Comparison of ENCODE assay signal across 8 cellular contexts in the genomic region with DNA sequence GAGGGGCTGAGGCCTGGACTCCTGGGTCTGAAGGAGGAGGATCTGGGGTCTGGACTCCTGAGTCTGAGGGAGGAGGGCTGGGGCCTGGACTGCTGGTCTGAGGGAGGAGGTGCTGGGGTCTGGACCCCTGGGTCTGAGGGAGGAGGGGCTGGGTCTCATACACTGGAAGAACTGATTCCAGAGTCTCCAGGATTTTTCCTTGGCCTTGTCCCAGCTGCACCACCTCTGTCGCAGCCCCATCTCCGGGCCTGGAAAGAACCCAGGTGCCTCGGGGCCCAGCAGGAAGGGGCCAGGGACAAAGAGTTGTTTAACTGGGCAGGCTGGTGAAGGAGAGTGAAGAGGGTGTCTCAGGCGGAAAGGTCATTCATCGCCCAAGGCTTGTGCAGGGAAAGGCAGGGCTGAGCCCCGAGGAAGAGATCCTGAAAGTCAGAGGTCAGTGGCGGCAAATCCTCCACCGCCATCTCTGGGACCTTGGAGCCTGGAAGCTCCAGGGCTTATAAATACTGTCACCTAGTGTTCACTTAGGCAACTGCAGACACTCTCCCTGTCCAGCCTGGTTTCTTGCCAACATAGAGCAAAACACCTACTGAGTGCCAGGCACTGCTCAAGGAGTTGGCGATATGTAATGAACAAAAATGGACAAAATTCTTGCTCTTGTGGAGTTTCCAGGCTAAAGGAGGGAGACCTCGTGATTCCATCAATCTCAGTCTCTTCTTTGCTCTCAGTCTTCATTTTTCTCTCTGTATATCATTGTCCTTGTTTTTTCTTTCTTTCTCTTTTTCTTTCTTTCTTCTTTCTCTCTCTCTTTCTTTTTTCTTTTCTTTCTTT. TPM values are rescaled to one million over a fixed set of nuclear protein-coding genes. Genes with fewer than 3 reads are reported as not detected.
DNase-seq lines count a peak whose midpoint lies in the region; ATAC-seq and TF ChIP-seq lines count a peak whose summit lies in the region.

No MANE protein-coding gene starts in this region.

- BruUV-seq in Panc1 (replicated peaks; lab: Mats Ljungman, UMichigan), result no TSS peak

- in situ Hi-C loops in KBM-7 (cut with MboI; ENCODE audit: low pct_unique_long_range_greater_than_20kb, low sequenced_read_pairs), result no loop called here
- in situ Hi-C loops in Panc1 (cut with HindIII; ENCODE audit: low pct_unique_long_range_greater_than_20kb, low sequenced_read_pairs), result no loop called here

- TF ChIP-seq POLR2A in gastroesophageal sphincter (IDR thresholded peaks at IDR 0.05) (no peak), ovary (IDR thresholded peaks at IDR 0.05) (no peak)

- H3K27me3 Mint-ChIP-seq in activated naive CD4-positive, alpha-beta T cell treated with anti-CD3 and anti-CD28 coated beads, Interleukin-2, amount 10 ng/mL, durations not matched to agents 7 days and 5 days, result peaks cover 6% of the 10 kb centered on the region

- POLR2A ChIA-PET in Panc1 (lab: Charles Lee), result no interaction called here

- H3K4me3 ChIP-seq in Panc1 (ENCODE audit: low read depth in 2 of 2, low read length in 2 of 2) (no peak overlapping the region; a peak in 1 of 4 replicates), gastroesophageal sphincter (no peak overlapping the region), ovary (no peak overlapping the region)

- H3K36me3 ChIP-seq in Panc1 (ENCODE audit: control insufficient read depth, insufficient read depth, low read length) (no peaks in the 10 kb centered on the region; the same call in 1 of the 2 replicates), gastroesophageal sphincter (no peaks in the 10 kb centered on the region), ovary (no peaks in the 10 kb centered on the region)

- ATAC-seq in Panc1, result peak; percentile 72
- ATAC-seq in gastroesophageal sphincter, result peak; percentile 65
- no peak for ATAC-seq in HG03139 (IDR thresholded peaks at IDR 0.05; ENCODE audit: unreplicated experiment)

- CTCF ChIA-PET in Panc1 (lab: Charles Lee), result interaction anchor here (0.7 to 1.5 kb wide), 2 partner anchors 30 to 40 kb away, joined by 3 to 5 read pairs; a partner anchor contains a TSS
- CTCF ChIA-PET in activated naive CD4-positive, alpha-beta T cell treated with anti-CD3 and anti-CD28 coated beads, Interleukin-2, amount 10 ng/mL, durations not matched to agents 7 days and 5 days (lab: Charles Lee), result interaction anchor here (0.6 to 11.0 kb wide), 9 partner anchors 9 to 191 kb away, joined by 3 to 162 read pairs (median 4); no protein-coding TSS in a partner anchor

- H3K9me3 Mint-ChIP-seq in activated naive CD4-positive, alpha-beta T cell treated with anti-CD3 and anti-CD28 coated beads, Interleukin-2, amount 10 ng/mL, durations not matched to agents 7 days and 5 days, result no peaks in the 10 kb centered on the region

- peaks cover 47% of the 10 kb centered on the region for H3K4me1 Mint-ChIP-seq in activated naive CD4-positive, alpha-beta T cell treated with anti-CD3 and anti-CD28 coated beads, Interleukin-2, amount 10 ng/mL, durations not matched to agents 7 days and 5 days

- 0 to 7% methylated on average over 2 to 3 of the region's 10 CpGs for WGBS in gastroesophageal sphincter (ENCODE audit: low coverage in 1 of 2), 2 donors
- 8 to 11% (median 10%) methylated on average over 10 of the region's 10 CpGs for WGBS in ovary, 3 donors

- TF ChIP-seq CTCF in Panc1 (IDR thresholded peaks at IDR 0.05) (peak; percentile 97), gastroesophageal sphincter (IDR thresholded peaks at IDR 0.05) (peak in 3 of 4 experiments; percentile 92 to 96 (median 92)), ovary (IDR thresholded peaks at IDR 0.05) (peak; percentile 50 to 67 (median 66))

- H3K27ac ChIP-seq in Panc1 (ENCODE audit: low read length) (peak overlapping the region; percentile 98), gastroesophageal sphincter (peak overlapping the region in 2 of 4 donors; percentile 20 to 66), ovary (no peak overlapping the region)

- H3K4me1 ChIP-seq in Panc1 (ENCODE audit: control insufficient read depth, insufficient read depth, low read length) (peaks cover 39% of the 10 kb centered on the region), gastroesophageal sphincter (peaks cover 0 to 12% (median 10%) of the 10 kb centered on the region in 3 donors), ovary (ENCODE audit: insufficient read depth) (no peaks in the 10 kb centered on the region)

- H3K27me3 ChIP-seq in Panc1 (ENCODE audit: control insufficient read depth, insufficient read depth, low read length) (no peaks in the 10 kb centered on the region), gastroesophageal sphincter (peaks cover 47% of the 10 kb centered on the region), ovary (no peaks in the 10 kb centered on the region)

- no peaks in the 10 kb centered on the region for H3K9me3 ChIP-seq in Panc1 (ENCODE audit: control insufficient read depth, insufficient read depth, low read depth, low read length)
- no peaks in the 10 kb centered on the region for H3K9me3 ChIP-seq in gastroesophageal sphincter
- no peaks in the 10 kb centered on the region for H3K9me3 ChIP-seq in ovary

- intact Hi-C loops in Panc1 (cut with micrococcal nuclease; ENCODE audit: unreplicated experiment), result no loop called here
- intact Hi-C loops in ovary (cut with DNase I), result loop anchor here in 1 of 4 donors (5.0 kb wide), 1 partner anchor 38 kb away; no protein-coding TSS in a partner anchor

- peak overlapping the region; percentile 2 for H3K4me3 Mint-ChIP-seq in activated naive CD4-positive, alpha-beta T cell treated with anti-CD3 and anti-CD28 coated beads, Interleukin-2, amount 10 ng/mL, durations not matched to agents 7 days and 5 days

- TF ChIP-seq EP300 in gastroesophageal sphincter (IDR thresholded peaks at IDR 0.05), result no peak
- no peak for TF ChIP-seq EP300 in ovary (IDR thresholded peaks at IDR 0.05)

- peak; percentile 66 for DNase-seq in stimulated activated CD4-positive, alpha-beta T cell treated with anti-CD3 and anti-CD28 coated beads, Interleukin-15, amount 100 ng/mL, for 24 hours
- DNase-seq in stimulated activated CD4-positive, alpha-beta T cell treated with anti-CD3 and anti-CD28 coated beads, Interleukin-4, amount 100 ng/mL, for 1 hour, result no peak
- peak; percentile 82 for DNase-seq in KBM-7
- DNase-seq in Panc1 (ENCODE audit: low read depth, low spot score), result peak; percentile 80
- peak; percentile 65 for DNase-seq in activated naive CD4-positive, alpha-beta T cell treated with anti-CD3 and anti-CD28 coated beads, Interleukin-2, amount 10 ng/mL, durations not matched to agents 7 days and 5 days
- peak in 1 of 5 donors; percentile 38 for DNase-seq in ovary

- no peaks in the 10 kb centered on the region for H3K36me3 Mint-ChIP-seq in activated naive CD4-positive, alpha-beta T cell treated with anti-CD3 and anti-CD28 coated beads, Interleukin-2, amount 10 ng/mL, durations not matched to agents 7 days and 5 days

- H3K27ac Mint-ChIP-seq in activated naive CD4-positive, alpha-beta T cell treated with anti-CD3 and anti-CD28 coated beads, Interleukin-2, amount 10 ng/mL, durations not matched to agents 7 days and 5 days, result peak overlapping the region; percentile 89

RNA-seq across cellular contexts. Expression of a gene that starts 4.4 kb away (rescaled TPM):
- total RNA-seq in Panc1 (2021; ENCODE audit: unreplicated experiment) (29.7 TPM), gastroesophageal sphincter (1 to 10 TPM; 1.8 to 7.1 (median 3.4) TPM), ovary (1 to 10 TPM in 5 of 7 donors, under 1 TPM in 2; 0.61 to 9.1 (median 2.6) TPM)
- polyA plus RNA-seq in Panc1 (2012; ENCODE audit: insufficient read length), result 50.8 TPM
- under 1 TPM; 0.28 to 0.71 TPM for polyA plus RNA-seq in ovary

RNA-seq across cellular contexts. Expression of a gene that starts 17.1 kb away (rescaled TPM):
- total RNA-seq in Panc1 (2021; ENCODE audit: unreplicated experiment) (0.87 TPM), gastroesophageal sphincter (1 to 10 TPM; 3.1 to 9.8 (median 5.2) TPM), ovary (1 to 10 TPM in 2 of 7 donors, under 1 TPM in 5; 0.25 to 1.9 (median 0.79) TPM)
- 0.84 TPM for polyA plus RNA-seq in Panc1 (2012; ENCODE audit: insufficient read length)
- 1 to 10 TPM in 1 of 2 donors, under 1 TPM in 1; 0.27 to 1.9 TPM for polyA plus RNA-seq in ovary

RNA-seq across cellular contexts. Expression of a gene that starts 30.4 kb away (rescaled TPM):
- total RNA-seq in Panc1 (2021; ENCODE audit: unreplicated experiment), result 49.9 TPM
- polyA plus RNA-seq in Panc1 (2012; ENCODE audit: insufficient read length), result 37.6 TPM
- total RNA-seq in gastroesophageal sphincter, result 10 to 100 TPM in 3 of 4 donors, 1 to 10 TPM in 1; 8.9 to 25.9 (median 17.9) TPM
- total RNA-seq in ovary, result 10 to 100 TPM; 13.9 to 34.8 (median 24.2) TPM
- polyA plus RNA-seq in ovary, result 10 to 100 TPM; 15.7 to 15.9 TPM

RNA-seq across cellular contexts. Expression of a gene that starts 41.9 kb away (rescaled TPM):
- total RNA-seq in Panc1 (2021; ENCODE audit: unreplicated experiment) (6.9 TPM), gastroesophageal sphincter (10 to 100 TPM in 3 of 4 donors, 1 to 10 TPM in 1; 9.6 to 11.4 (median 10.5) TPM), ovary (10 to 100 TPM in 5 of 7 donors, 1 to 10 TPM in 2; 8.2 to 14.6 (median 11.9) TPM)
- polyA plus RNA-seq in Panc1 (2012; ENCODE audit: insufficient read length), result 1.9 TPM
- polyA plus RNA-seq in ovary, result 1 to 10 TPM; 3.2 to 7.3 TPM
